Comparison of ENCODE assay signal across 9 cellular contexts in the genomic region with DNA sequence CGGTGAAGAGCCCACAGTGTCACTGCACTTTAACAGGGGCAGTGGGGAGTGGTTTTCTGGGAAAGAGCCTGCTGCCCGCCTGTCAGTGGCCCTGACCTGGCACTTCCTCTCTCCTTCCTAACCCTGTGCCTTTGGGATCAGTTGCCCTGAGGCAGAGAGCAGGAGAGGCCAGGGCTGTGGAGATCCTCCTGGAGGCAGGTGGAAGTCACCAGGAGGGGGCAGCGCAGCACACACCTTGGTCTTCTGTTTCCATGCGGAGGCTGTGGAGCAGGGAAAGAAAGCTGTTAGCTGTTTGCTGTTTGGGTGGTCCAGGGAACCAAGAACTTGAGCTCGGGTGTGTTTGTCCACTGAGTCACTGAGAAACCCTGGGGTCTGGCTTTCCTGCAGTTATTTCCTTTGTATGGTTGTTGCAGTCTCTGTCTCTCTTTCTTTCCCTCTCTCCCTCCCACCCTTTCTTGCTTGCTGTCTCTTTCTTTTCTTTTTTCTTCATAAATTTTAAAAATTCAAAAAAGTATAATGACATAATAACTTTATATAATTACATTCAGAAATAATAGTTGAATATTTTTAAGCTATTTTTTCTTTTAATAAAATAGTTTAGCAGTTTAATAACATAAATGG. TPM values are rescaled to one million over a fixed set of nuclear protein-coding genes. Genes with fewer than 3 reads are reported as not detected.
DNase-seq lines count a peak whose midpoint lies in the region; ATAC-seq, FAIRE-seq and TF ChIP-seq lines count a peak whose summit lies in the region.
"Had no signal": no experiment of that assay in that cellular context is flagged by ENCODE, and none has a peak within 500 bp of the region (broad histone marks: within the 10 kb centered on the region; RNA-seq: fewer than 3 reads in every experiment).

No MANE protein-coding gene starts in this region.

- no peaks in the 10 kb centered on the region for H3K9me1 ChIP-seq in keratinocyte (ENCODE audit: control insufficient read depth, extremely low read depth, insufficient read depth, low read length)

- H3K36me3 ChIP-seq in SJSA1 (no peaks in the 10 kb centered on the region), bronchial epithelial cell (ENCODE audit: control insufficient read depth, insufficient read depth, low read length) (no peaks in the 10 kb centered on the region), keratinocyte (ENCODE audit: control insufficient read depth in 2 of 2, extremely low read depth in 1 of 2, insufficient read depth in 2 of 2, low read length in 2 of 2) (no peaks in the 10 kb centered on the region)

- peak; percentile 0 for DNase-seq in NCI-H2029 (lab: John Stamatoyannopoulos, UW)
- DNase-seq in NCI-H2029 treated with DMSO at 0.1 percent for 48 hours (lab: John Stamatoyannopoulos, UW) = no peak
- peak; percentile 80 to 88 for DNase-seq in SJSA1 (ENCODE audit: low read depth in 1 of 2, low spot score in 2 of 2)
- DNase-seq in bronchial epithelial cell (ENCODE audit: low read depth) = peak; percentile 44
- peak; percentile 17 for DNase-seq in keratinocyte (ENCODE audit: low read depth, low spot score)
- DNase-seq in stimulated activated CD4-positive, alpha-beta T cell treated with anti-CD3 and anti-CD28 coated beads, Interleukin-4, amount 100 ng/mL, for 1 hour = peak; percentile 39
- no peak for DNase-seq in GF-D8 (lab: John Stamatoyannopoulos, UW)

- H3K9ac ChIP-seq in keratinocyte (ENCODE audit: control insufficient read depth, extremely low read depth, insufficient read depth, low read length) = no peak overlapping the region

- TF ChIP-seq CTCF in bronchial epithelial cell (IDR thresholded peaks at IDR 0.05; ENCODE audit: insufficient read depth, low read length, severe bottlenecking) = peak; percentile 97
- TF ChIP-seq CTCF in keratinocyte (optimal IDR thresholded peaks at IDR 0.05 in 1 of 3, IDR thresholded peaks at IDR 0.05 in 1 of 3, conservative IDR thresholded peaks at IDR 0.05 in 1 of 3; ENCODE audit: extremely low read depth in 1 of 3, insufficient read depth in 2 of 3, low read length in 3 of 3) = peak; percentile 89 to 97 (median 93)

- no peak overlapping the region for H3K4me2 ChIP-seq in keratinocyte (ENCODE audit: control insufficient read depth, extremely low read depth, insufficient read depth, low read depth, low read length)

- H3K4me3 ChIP-seq in SJSA1 = no peak overlapping the region
- H3K4me3 ChIP-seq in bronchial epithelial cell (ENCODE audit: low read depth, low read length) = no peak overlapping the region
- H3K4me3 ChIP-seq in keratinocyte (ENCODE audit: control insufficient read depth in 2 of 3, extremely low read depth in 1 of 3, insufficient read depth in 2 of 3, low read depth in 1 of 3, low read length in 3 of 3) = no peak overlapping the region

- H3K27me3 ChIP-seq in SJSA1 (replicated peaks) (no peaks in the 10 kb centered on the region), bronchial epithelial cell (ENCODE audit: control insufficient read depth, insufficient read depth, low read length) (peaks cover 6% of the 10 kb centered on the region), keratinocyte (ENCODE audit: control insufficient read depth, extremely low read depth, insufficient read depth, low read length) (no peaks in the 10 kb centered on the region)

- H2AFZ ChIP-seq in keratinocyte (ENCODE audit: control insufficient read depth, low read length) = no peak overlapping the region

- dilution Hi-C loops in keratinocyte (cut with MboI; ENCODE audit: extremely low pct_ligation_motif_present, low sequenced_read_pairs) = no loop called here

- no peaks in the 10 kb centered on the region for H4K20me1 ChIP-seq in keratinocyte (ENCODE audit: control insufficient read depth, extremely low read depth, insufficient read depth, low read length)

- H3K9me3 ChIP-seq in SJSA1 (replicated peaks) = no peaks in the 10 kb centered on the region
- H3K9me3 ChIP-seq in keratinocyte (ENCODE audit: control insufficient read depth, low read depth, low read length) = no peaks in the 10 kb centered on the region

- peak; percentile 46 for ATAC-seq in HG03354 (IDR thresholded peaks at IDR 0.05; ENCODE audit: poor library complexity, severe bottlenecking, unreplicated experiment)
- ATAC-seq: CD8-positive, alpha-beta T cell had no signal

- H3K4me1 ChIP-seq in SJSA1 (replicated peaks) (peaks cover 15% of the 10 kb centered on the region), keratinocyte (ENCODE audit: control insufficient read depth, extremely low read depth, insufficient read depth, low read length) (no peaks in the 10 kb centered on the region)

- no peaks in the 10 kb centered on the region for H3K79me2 ChIP-seq in keratinocyte (ENCODE audit: control insufficient read depth, insufficient read depth, low read length)

- FAIRE-seq in bronchial epithelial cell (lab: Jason Lieb, UNC) (no peak), keratinocyte (lab: Jason Lieb, UNC) (peak; percentile 73)

- H3K27ac ChIP-seq in SJSA1 (peak overlapping the region; percentile 27), keratinocyte (ENCODE audit: control insufficient read depth, insufficient read depth, low read length) (no peak overlapping the region)

RNA-seq across cellular contexts. Expression of a gene that starts 28.1 kb away (rescaled TPM):
- total RNA-seq in SJSA1 (2014; rRNA removed; shearing (Covaris generic)) = 0.16 TPM in 2 replicates
- not detected in 2 replicates for total RNA-seq in bronchial epithelial cell
- 0.03 to 0.10 TPM (median 0.08 TPM) in 3 replicates for polyA plus RNA-seq in keratinocyte
- polyA plus RNA-seq in keratinocyte (2011; ENCODE audit: low read depth) = 0.07 TPM
- polyA plus RNA-seq in keratinocyte (2011; cell fraction: cytosol; rRNA removed) = 0.05 and 0.06 TPM in 2 replicates
- 0.11 and 0.15 TPM in 2 replicates for polyA plus RNA-seq in keratinocyte (2011; cell fraction: nucleus; rRNA removed)
- polyA plus RNA-seq in keratinocyte (2012; ENCODE audit: low replicate concordance) = 0.03 and 0.04 TPM in 2 replicates
- polyA minus RNA-seq in keratinocyte = 0.13 TPM in 2 of 3 replicates, not detected in the other
- not detected for polyA minus RNA-seq in keratinocyte (2011; cell fraction: cytosol; rRNA and poly(A)+ RNA removed)
- polyA minus RNA-seq in keratinocyte (2011; cell fraction: nucleus; rRNA and poly(A)+ RNA removed) = 0.11 and 0.39 TPM in 2 replicates
- total RNA-seq: CD8-positive, alpha-beta T cell had no signal

Comparison
In these comparisons a context has a peak if more than half of its experiments do, and no peak if none do; other contexts are left out.
1. DNase-seq: peak in NCI-H2029 (single experiment), SJSA1 (2 of 2), bronchial epithelial cell (single experiment), keratinocyte (single experiment) and stimulated activated CD4-positive, alpha-beta T cell treated with anti-CD3 and anti-CD28 coated beads, Interleukin-4, amount 100 ng/mL, for 1 hour (single experiment); none in NCI-H2029 treated with DMSO at 0.1 percent for 48 hours (single experiment) and GF-D8 (single experiment).